In the genomic region with DNA sequence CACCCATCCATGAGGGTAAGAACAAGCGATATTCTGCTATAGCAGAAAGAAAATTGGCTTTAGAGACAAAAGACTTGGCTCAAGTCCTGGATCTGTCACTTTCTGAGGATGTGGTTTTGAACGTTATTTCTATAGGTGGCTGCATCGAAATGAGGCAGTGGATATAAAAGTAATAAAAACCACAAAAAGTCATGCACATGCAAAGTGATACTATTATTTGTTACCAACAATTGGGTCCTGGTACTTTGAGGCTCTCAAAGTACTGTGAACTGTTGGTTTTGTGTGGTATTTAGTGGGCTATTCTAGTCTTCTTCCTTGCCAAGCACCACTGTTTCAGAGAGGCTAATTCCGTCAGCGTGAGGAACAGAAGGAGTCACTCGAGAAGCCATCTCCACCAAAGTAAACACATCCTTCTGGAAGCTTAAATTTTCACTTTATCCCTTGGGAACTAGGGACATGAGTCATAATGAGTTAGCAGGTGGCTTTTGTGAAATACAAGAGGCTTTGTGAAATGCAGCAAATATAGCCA, we compare ENCODE assay signal across 9 cellular contexts. TPM values are rescaled to one million over a fixed set of nuclear protein-coding genes. Genes with fewer than 3 reads are reported as not detected.
DNase-seq lines count a peak whose midpoint lies in the region; ATAC-seq and TF ChIP-seq lines count a peak whose summit lies in the region.
"Had no signal": no experiment of that assay in that cellular context is flagged by ENCODE, and none has a peak within 500 bp of the region (broad histone marks: within the 10 kb centered on the region; RNA-seq: fewer than 3 reads in every experiment).

No MANE protein-coding gene starts in this region.

- WGBS in sigmoid colon, 2 donors = 47 to 74% methylated on average over 6 of the region's 6 CpGs

- H3K4me3 Mint-ChIP-seq in activated T-helper 1 cell treated with anti-CD3 and anti-CD28 coated beads, Interleukin-12 subunit alpha, Interleukin-12 subunit beta, Interleukin-2, Interleukin-4 antibody, amounts not matched to agents 30 ng/mL and 10 ng/mL and 1 ng/mL, durations not matched to agents 14 hours and 24 hours and 36 hours = no peak overlapping the region

- TF ChIP-seq POLR2A in sigmoid colon (IDR thresholded peaks at IDR 0.05) = no peak

- no peaks in the 10 kb centered on the region for H3K27me3 ChIP-seq in sigmoid colon

- no peaks in the 10 kb centered on the region for H3K4me1 ChIP-seq in mucosa of descending colon (ENCODE audit: low read depth)
- peaks cover 0 to 18% (median 6%) of the 10 kb centered on the region in 4 donors for H3K4me1 ChIP-seq in sigmoid colon

- ATAC-seq in mucosa of descending colon = peak; percentile 20
- no peak for ATAC-seq in HG03097 (IDR thresholded peaks at IDR 0.05; ENCODE audit: low FRiP score, unreplicated experiment)
- ATAC-seq in GM19455 (IDR thresholded peaks at IDR 0.05; ENCODE audit: unreplicated experiment) = no peak

- H3K9me3 ChIP-seq in mucosa of descending colon (no peaks in the 10 kb centered on the region), sigmoid colon (no peaks in the 10 kb centered on the region)

- H3K9me3 Mint-ChIP-seq in activated T-helper 1 cell treated with anti-CD3 and anti-CD28 coated beads, Interleukin-12 subunit alpha, Interleukin-12 subunit beta, Interleukin-2, Interleukin-4 antibody, amounts not matched to agents 30 ng/mL and 10 ng/mL and 1 ng/mL, durations not matched to agents 14 hours and 24 hours and 36 hours = peaks cover 6% of the 10 kb centered on the region

- peaks cover 26% of the 10 kb centered on the region for H3K4me1 Mint-ChIP-seq in activated T-helper 1 cell treated with anti-CD3 and anti-CD28 coated beads, Interleukin-12 subunit alpha, Interleukin-12 subunit beta, Interleukin-2, Interleukin-4 antibody, amounts not matched to agents 30 ng/mL and 10 ng/mL and 1 ng/mL, durations not matched to agents 14 hours and 24 hours and 36 hours (ENCODE audit: low read depth)

- peak; percentile 98 for DNase-seq in DMS79 (lab: John Stamatoyannopoulos, UW)
- DNase-seq in MV-4-11 (lab: John Stamatoyannopoulos, UW) = peak; percentile 25
- no peak for DNase-seq in activated T-helper 1 cell treated with anti-CD3 and anti-CD28 coated beads, Interleukin-12 subunit alpha, Interleukin-12 subunit beta, Interleukin-2, Interleukin-4 antibody, amounts not matched to agents 30 ng/mL and 10 ng/mL and 1 ng/mL, durations not matched to agents 14 hours and 24 hours and 36 hours (ENCODE audit: low spot score)
- no peak for DNase-seq in mucosa of descending colon
- DNase-seq in sigmoid colon = no peak
- DNase-seq in NCI-H510A treated with DMSO at 0.1 percent for 48 hours (lab: John Stamatoyannopoulos, UW) = no peak

- peak overlapping the region in 1 of 4 donors; percentile 72 for H3K27ac ChIP-seq in sigmoid colon
- H3K27ac ChIP-seq: HL-60 had no signal

- H3K4me3 ChIP-seq in mucosa of descending colon (no peak overlapping the region), sigmoid colon (no peak overlapping the region)

- H3K36me3 ChIP-seq in mucosa of descending colon (ENCODE audit: low read depth) = no peaks in the 10 kb centered on the region
- no peaks in the 10 kb centered on the region for H3K36me3 ChIP-seq in sigmoid colon

- H3K27me3 Mint-ChIP-seq in activated T-helper 1 cell treated with anti-CD3 and anti-CD28 coated beads, Interleukin-12 subunit alpha, Interleukin-12 subunit beta, Interleukin-2, Interleukin-4 antibody, amounts not matched to agents 30 ng/mL and 10 ng/mL and 1 ng/mL, durations not matched to agents 14 hours and 24 hours and 36 hours (ENCODE audit: insufficient read depth) = peaks cover 17% of the 10 kb centered on the region

- intact Hi-C loops in activated T-helper 1 cell treated with anti-CD3 and anti-CD28 coated beads, Interleukin-12 subunit alpha, Interleukin-12 subunit beta, Interleukin-2, Interleukin-4 antibody, amounts not matched to agents 30 ng/mL and 10 ng/mL and 1 ng/mL, durations not matched to agents 14 hours and 24 hours and 36 hours (cut with micrococcal nuclease) = loop anchor here (2.0 kb wide), 1 partner anchor 58 kb away; no protein-coding TSS in a partner anchor
- intact Hi-C loops in mucosa of descending colon (cut with DNase I, micrococcal nuclease) = no loop called here
- intact Hi-C loops in sigmoid colon (cut with DNase I) = no loop called here

- TF ChIP-seq CTCF in mucosa of descending colon (IDR thresholded peaks at IDR 0.05) = no peak
- no peak for TF ChIP-seq CTCF in sigmoid colon (IDR thresholded peaks at IDR 0.05)

- H3K36me3 Mint-ChIP-seq in activated T-helper 1 cell treated with anti-CD3 and anti-CD28 coated beads, Interleukin-12 subunit alpha, Interleukin-12 subunit beta, Interleukin-2, Interleukin-4 antibody, amounts not matched to agents 30 ng/mL and 10 ng/mL and 1 ng/mL, durations not matched to agents 14 hours and 24 hours and 36 hours (ENCODE audit: low read depth) = peaks cover 11% of the 10 kb centered on the region

- H3K27ac Mint-ChIP-seq in activated T-helper 1 cell treated with anti-CD3 and anti-CD28 coated beads, Interleukin-12 subunit alpha, Interleukin-12 subunit beta, Interleukin-2, Interleukin-4 antibody, amounts not matched to agents 30 ng/mL and 10 ng/mL and 1 ng/mL, durations not matched to agents 14 hours and 24 hours and 36 hours = peak overlapping the region; percentile 79

- no peak for TF ChIP-seq EP300 in sigmoid colon (IDR thresholded peaks at IDR 0.05)

RNA-seq across cellular contexts. Expression of a gene that starts 13.1 kb away (rescaled TPM):
- 17.9 and 18.3 TPM in 2 replicates for total RNA-seq in activated T-helper 1 cell treated with anti-CD3 and anti-CD28 coated beads, Interleukin-12 subunit alpha, Interleukin-12 subunit beta, Interleukin-2, Interleukin-4 antibody, amounts not matched to agents 30 ng/mL and 10 ng/mL and 1 ng/mL, durations not matched to agents 14 hours and 24 hours and 36 hours
- total RNA-seq in mucosa of descending colon (1 to 10 TPM; 3.5 to 5.9 (median 3.9) TPM), sigmoid colon (10 to 100 TPM in 1 of 4 donors, 1 to 10 TPM in 3; 2.0 to 12.9 (median 2.2) TPM)
- 1 to 10 TPM; 1.4 to 3.2 (median 1.8) TPM for polyA plus RNA-seq in sigmoid colon

Comparison
In these comparisons a context has a peak if more than half of its experiments do, and no peak if none do; other contexts are left out.
1. DNase-seq: peak in DMS79 (single experiment) and MV-4-11 (single experiment); none in activated T-helper 1 cell treated with anti-CD3 and anti-CD28 coated beads, Interleukin-12 subunit alpha, Interleukin-12 subunit beta, Interleukin-2, Interleukin-4 antibody, amounts not matched to agents 30 ng/mL and 10 ng/mL and 1 ng/mL, durations not matched to agents 14 hours and 24 hours and 36 hours (single experiment), mucosa of descending colon (0 of 3), sigmoid colon (single experiment) and NCI-H510A treated with DMSO at 0.1 percent for 48 hours (single experiment).